Comparison of ENCODE assay signal across 2 cellular contexts in genomic region chr3:44659015-44659414, GRCh38.
TF ChIP-seq lines count a peak whose summit lies in the region.

No MANE protein-coding gene starts in this region.

TF ChIP-seq in HCT116, 20 proteins besides CTCF, POLR2A, EP300 and RAD21:
- TF ChIP-seq ZBTB33 (IDR thresholded peaks at IDR 0.05; ENCODE audit: extremely low read depth, insufficient replicate concordance, low read length) = no peak
- TF ChIP-seq ELF1 (IDR thresholded peaks at IDR 0.05; ENCODE audit: borderline replicate concordance, low read depth) = no peak
- no peak for TF ChIP-seq FOSL1 (IDR thresholded peaks at IDR 0.05; ENCODE audit: low read depth)
- no peak for TF ChIP-seq ATF3 (IDR thresholded peaks at IDR 0.05)
- TF ChIP-seq EZH2phosphoT487 (IDR thresholded peaks at IDR 0.05; ENCODE audit: borderline replicate concordance) = no peak
- TF ChIP-seq EGR1 (IDR thresholded peaks at IDR 0.05; ENCODE audit: low read depth) = no peak
- no peak for TF ChIP-seq CBX3 (IDR thresholded peaks at IDR 0.05; ENCODE audit: low read depth)
- no peak for TF ChIP-seq JUND (IDR thresholded peaks at IDR 0.05)

TF ChIP-seq in liver, 16 proteins besides CTCF, POLR2A, EP300 and RAD21 (continued from another document):
- TF ChIP-seq JUND (IDR thresholded peaks at IDR 0.05) (no peak), MAX (IDR thresholded peaks at IDR 0.05) (no peak), YY1 (IDR thresholded peaks at IDR 0.05) (no peak), SP1 (IDR thresholded peaks at IDR 0.05) (no peak), NR2F2 (IDR thresholded peaks at IDR 0.05) (no peak), HNF4G (IDR thresholded peaks at IDR 0.05) (no peak), TAF1 (conservative IDR thresholded peaks at IDR 0.05) (no peak), FOXA1 (IDR thresholded peaks at IDR 0.05) (no peak), RXRA (IDR thresholded peaks at IDR 0.05) (no peak), FOXA2 (IDR thresholded peaks at IDR 0.05) (no peak), ATF3 (IDR thresholded peaks at IDR 0.05) (no peak), GABPA (IDR thresholded peaks at IDR 0.05 in 1 of 2, conservative IDR thresholded peaks at IDR 0.05 in 1 of 2) (no peak), ZBTB33 (IDR thresholded peaks at IDR 0.05) (no peak)
